In the genomic region with DNA sequence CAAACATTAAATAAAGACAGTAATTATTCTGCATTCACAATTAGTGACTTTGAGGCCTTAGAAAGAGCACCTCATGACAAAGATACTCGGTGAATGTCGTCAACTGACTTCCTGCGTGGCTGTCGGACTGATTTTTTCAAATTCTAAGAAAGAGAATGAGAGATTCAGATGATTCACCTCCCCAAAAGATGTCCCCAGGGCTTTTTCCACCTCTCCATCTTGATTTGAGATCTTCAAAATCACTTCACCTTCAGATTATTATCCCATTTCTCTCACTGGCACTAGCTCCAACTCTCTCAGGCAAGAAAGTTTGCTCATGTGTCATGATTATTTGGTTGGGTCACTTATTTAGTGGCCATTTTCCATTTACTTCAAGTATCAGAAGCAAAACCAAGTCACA, we compare ENCODE assay signal across 19 cellular contexts. TPM values are rescaled to one million over a fixed set of nuclear protein-coding genes. Genes with fewer than 3 reads are reported as not detected.
DNase-seq lines count a peak whose midpoint lies in the region; FAIRE-seq and TF ChIP-seq lines count a peak whose summit lies in the region.
"Had no signal": no experiment of that assay in that cellular context is flagged by ENCODE, and none has a peak within 500 bp of the region (broad histone marks: within the 10 kb centered on the region; RNA-seq: fewer than 3 reads in every experiment).

No MANE protein-coding gene starts in this region.

- H3K27ac ChIP-seq in 22Rv1 (peak overlapping the region; percentile 76), H1 (ENCODE audit: low read depth, low read length) (no peak overlapping the region), prostate gland (peak overlapping the region; percentile 2 to 50)
- H3K27ac ChIP-seq: BLaER1, HL-60 had no signal

- H2BK15ac ChIP-seq in H1 (ENCODE audit: low read length): no peak overlapping the region

- no peak overlapping the region for H2BK12ac ChIP-seq in H1 (ENCODE audit: low read depth, low read length)

- H3K4me3 ChIP-seq in H1 (ENCODE audit: extremely low read depth in 1 of 4, insufficient read depth in 2 of 4, low read depth in 3 of 4, low read length in 4 of 4) (no peak overlapping the region), prostate gland (no peak overlapping the region)
- H3K4me3 ChIP-seq: BLaER1, GM12878 had no signal

- H3K4me1 ChIP-seq in H1 (replicated peaks in 1 of 4; ENCODE audit: control insufficient read depth in 3 of 4, insufficient read depth in 4 of 4, low read length in 3 of 4): peaks cover 0 to 3% (median 1%) of the 10 kb centered on the region in 4 experiments; a peak in 3 of 7 replicates
- peaks cover 3% of the 10 kb centered on the region for H3K4me1 ChIP-seq in prostate gland (replicated peaks)

- CTCF ChIA-PET in H1 (lab: Charles Lee; ENCODE audit: partially characterized antibody): interaction anchor here (1.3 kb wide), 1 partner anchor 410 kb away, joined by 4 read pairs; no protein-coding TSS in a partner anchor

- H3K79me2 ChIP-seq in H1 (ENCODE audit: control insufficient read depth in 1 of 2, insufficient read depth in 2 of 2, low read length in 2 of 2): no peaks in the 10 kb centered on the region

- H3K56ac ChIP-seq in H1 (replicated peaks; ENCODE audit: insufficient read length, low read depth, low read length): no peak overlapping the region

- H3K36me3 ChIP-seq in H1 (ENCODE audit: control insufficient read depth in 2 of 4, insufficient read depth in 4 of 4, low read length in 3 of 4): no peaks in the 10 kb centered on the region
- no peaks in the 10 kb centered on the region for H3K36me3 ChIP-seq in prostate gland
- H3K36me3 ChIP-seq: BLaER1 had no signal

- TF ChIP-seq POLR2A in H1 (IDR thresholded peaks at IDR 0.05; ENCODE audit: control extremely low read depth in 1 of 2, low read depth in 2 of 2, low read length in 2 of 2) (no peak), prostate gland (IDR thresholded peaks at IDR 0.05) (no peak)

- H4K5ac ChIP-seq in H1 (ENCODE audit: insufficient read length, low read depth, low read length): no peak overlapping the region

- no peak for TF ChIP-seq RAD21 in H1 (IDR thresholded peaks at IDR 0.05 in 1 of 2, conservative IDR thresholded peaks at IDR 0.05 in 1 of 2; ENCODE audit: low read depth in 2 of 2, low read length in 2 of 2)

- no peak overlapping the region for H4K91ac ChIP-seq in H1 (replicated peaks; ENCODE audit: insufficient read length, low read length)

- FAIRE-seq in H1 (lab: Jason Lieb, UNC): no peak
- FAIRE-seq: GM12878, GM18507 had no signal

- H3K18ac ChIP-seq in H1 (ENCODE audit: extremely low read depth, low read length): no peak overlapping the region

- H3K9ac ChIP-seq in H1 (replicated peaks in 1 of 4; ENCODE audit: extremely low read depth in 1 of 4, low read depth in 3 of 4, low read length in 3 of 4): no peak overlapping the region
- H3K9ac ChIP-seq: BLaER1 had no signal

- peak overlapping the region; percentile 76 for H2AFZ ChIP-seq in H1 (ENCODE audit: low read length)

- H3K4me2 ChIP-seq in H1 (ENCODE audit: insufficient read depth in 1 of 2, low read depth in 2 of 2, low read length in 2 of 2): no peak overlapping the region
- H3K4me2 ChIP-seq: BLaER1 had no signal

- no peak overlapping the region for H3K23ac ChIP-seq in H1 (ENCODE audit: insufficient read length)

- TF ChIP-seq CTCF in 22Rv1 (IDR thresholded peaks at IDR 0.05): no peak
- no peak for TF ChIP-seq CTCF in H1 (IDR thresholded peaks at IDR 0.05; ENCODE audit: control extremely low read depth in 1 of 3, insufficient read depth in 1 of 3, low read depth in 1 of 3, low read length in 3 of 3)
- TF ChIP-seq CTCF in prostate gland (IDR thresholded peaks at IDR 0.05): no peak

- H3K14ac ChIP-seq in H1 (ENCODE audit: insufficient read length): no peak overlapping the region

- DNase-seq in RPMI7951 (ENCODE audit: low read depth) (peak; percentile 28), H1 (ENCODE audit: low read depth in 1 of 2, low spot score in 2 of 2) (no peak), prostate gland (ENCODE audit: low spot score) (no peak), EL (no peak), NCI-H1092 (lab: John Stamatoyannopoulos, UW) (no peak), NCI-H2081 treated with DMSO at 0.1 percent for 48 hours (lab: John Stamatoyannopoulos, UW) (no peak)
- no peak for DNase-seq in activated naive CD4-positive, alpha-beta T cell treated with anti-CD3 and anti-CD28 coated beads, Interleukin-2, amount 50 U/mL, for 16 hours
- DNase-seq: 8988T; AML-193; Calu3; CD4-positive, CD25-positive, alpha-beta regulatory T cell; DMS 273 treated with DMSO at 0.1 percent for 48 hours; HCEC 1CT; HFFc6 had no signal

- H2BK20ac ChIP-seq in H1 (ENCODE audit: low read length): no peak overlapping the region

- H4K8ac ChIP-seq in H1 (ENCODE audit: extremely low read depth, insufficient read depth, low read length): no peak overlapping the region

- H3K27me3 ChIP-seq in H1 (replicated peaks in 1 of 4; ENCODE audit: control insufficient read depth in 3 of 4, extremely low read depth in 1 of 4, insufficient read depth in 3 of 4, low read length in 3 of 4): peaks cover 0 to 5% (median 0%) of the 10 kb centered on the region in 4 experiments; a peak in 2 of 7 replicates
- no peaks in the 10 kb centered on the region for H3K27me3 ChIP-seq in prostate gland (replicated peaks; ENCODE audit: insufficient read depth)
- H3K27me3 ChIP-seq: BLaER1 had no signal

- no peaks in the 10 kb centered on the region for H3K79me1 ChIP-seq in H1 (ENCODE audit: low read depth, low read length)

- H3K23me2 ChIP-seq in H1 (ENCODE audit: low read depth, low read length): peaks cover 8% of the 10 kb centered on the region

- H3K9me3 ChIP-seq in H1 (ENCODE audit: insufficient read depth in 2 of 2, low read depth in 1 of 2, low read length in 1 of 2) (no peaks in the 10 kb centered on the region), prostate gland (no peaks in the 10 kb centered on the region)
- H3K9me3 ChIP-seq: BLaER1 had no signal

- POLR2A ChIA-PET in H1 (lab: Charles Lee; ENCODE audit: partially characterized antibody): no interaction called here

- H2AK5ac ChIP-seq in H1 (ENCODE audit: low read depth, low read length): no peak overlapping the region

- H4K20me1 ChIP-seq in H1 (replicated peaks in 1 of 2; ENCODE audit: control insufficient read depth in 1 of 2, insufficient read depth in 2 of 2, low read length in 2 of 2): no peaks in the 10 kb centered on the region
- H4K20me1 ChIP-seq: BLaER1 had no signal

- TF ChIP-seq EP300 in H1 (IDR thresholded peaks at IDR 0.05; ENCODE audit: borderline replicate concordance in 1 of 2, low read depth in 2 of 2, low read length in 2 of 2): no peak

- 91% methylated on average over 4 of the region's 4 CpGs; no CpG with 5 or more reads in 1 of the 2 experiments for WGBS in H1 (ENCODE audit: extremely low coverage in 1 of 2, insufficient coverage in 1 of 2, insufficient read length in 1 of 2, insufficient replicate concordance in 2 of 2, low coverage in 1 of 2, low lambda C conversion rate in 2 of 2, missing lambda C conversion rate in 1 of 2), 2 experiments
- 94% methylated on average over 4 of the region's 4 CpGs for WGBS in prostate gland

- H2BK5ac ChIP-seq in H1 (ENCODE audit: low read depth, low read length): no peak overlapping the region

- H2BK120ac ChIP-seq in H1 (replicated peaks; ENCODE audit: low read depth, low read length): no peak overlapping the region

- intact Hi-C loops in prostate gland (cut with DNase I): no loop called here

- no peak overlapping the region for H3K4ac ChIP-seq in H1 (replicated peaks; ENCODE audit: insufficient read length, low read depth, low read length)

TF ChIP-seq in H1, 55 proteins besides CTCF, POLR2A, EP300 and RAD21 (continues in another document):
- TF ChIP-seq SIX5 (IDR thresholded peaks at IDR 0.05; ENCODE audit: low read depth, low read length) (no peak), EGR1 (IDR thresholded peaks at IDR 0.05; ENCODE audit: borderline replicate concordance, low read depth, low read length) (no peak), KDM5A (IDR thresholded peaks at IDR 0.05; ENCODE audit: low read length) (no peak), SIN3A (conservative IDR thresholded peaks at IDR 0.05 in 1 of 2, IDR thresholded peaks at IDR 0.05 in 1 of 2; ENCODE audit: low read depth in 1 of 2, low read length in 2 of 2) (no peak), ZNF274 (IDR thresholded peaks at IDR 0.05; ENCODE audit: borderline replicate concordance, extremely low read depth, low read length) (no peak), TAF1 (IDR thresholded peaks at IDR 0.05; ENCODE audit: low read depth, low read length) (no peak), KDM4A (IDR thresholded peaks at IDR 0.05; ENCODE audit: low read depth, low read length, severe bottlenecking) (no peak), FOSL1 (IDR thresholded peaks at IDR 0.05; ENCODE audit: insufficient read depth, low read depth, low read length) (no peak), JUN (IDR thresholded peaks at IDR 0.05; ENCODE audit: low read depth, low read length) (no peak), TCF12 (IDR thresholded peaks at IDR 0.05; ENCODE audit: low read depth, low read length) (no peak), CBX5 (IDR thresholded peaks at IDR 0.05; ENCODE audit: low read depth, low read length) (no peak), TAF7 (optimal IDR thresholded peaks at IDR 0.05; ENCODE audit: borderline replicate concordance, low read depth, low read length) (no peak)
- TF ChIP-seq, protein P1, sequence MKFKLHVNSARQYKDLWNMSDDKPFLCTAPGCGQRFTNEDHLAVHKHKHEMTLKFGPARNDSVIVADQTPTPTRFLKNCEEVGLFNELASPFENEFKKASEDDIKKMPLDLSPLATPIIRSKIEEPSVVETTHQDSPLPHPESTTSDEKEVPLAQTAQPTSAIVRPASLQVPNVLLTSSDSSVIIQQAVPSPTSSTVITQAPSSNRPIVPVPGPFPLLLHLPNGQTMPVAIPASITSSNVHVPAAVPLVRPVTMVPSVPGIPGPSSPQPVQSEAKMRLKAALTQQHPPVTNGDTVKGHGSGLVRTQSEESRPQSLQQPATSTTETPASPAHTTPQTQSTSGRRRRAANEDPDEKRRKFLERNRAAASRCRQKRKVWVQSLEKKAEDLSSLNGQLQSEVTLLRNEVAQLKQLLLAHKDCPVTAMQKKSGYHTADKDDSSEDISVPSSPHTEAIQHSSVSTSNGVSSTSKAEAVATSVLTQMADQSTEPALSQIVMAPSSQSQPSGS (IDR thresholded peaks at IDR 0.05; ENCODE audit: low read length): no peak

RNA-seq across cellular contexts. Expression of a gene that starts 5.0 kb away (rescaled TPM):
- 40.6 and 45.7 TPM in 2 replicates for total RNA-seq in RPMI7951 (2014; rRNA removed; shearing (Covaris generic))
- 13.7 and 14.0 TPM in 2 replicates for total RNA-seq in H1 (2021; fragmentation: NEBNext Ultra II Directional; extraction: Animal tissue kit (Norgen Biotek cat#: 25700))
- polyA plus RNA-seq in H1 (2011; rRNA removed): 1.3 and 1.6 TPM in 2 replicates
- polyA plus RNA-seq in H1 (2011; cell fraction: cytosol; rRNA removed): 3.4 TPM
- polyA plus RNA-seq in H1 (2011; cell fraction: nucleus; rRNA removed): 2.4 TPM
- polyA plus RNA-seq in H1 (2012, experiment 1 of 2): 4.4 to 6.6 TPM (median 5.6 TPM) in 4 replicates
- 0.33 TPM for polyA plus RNA-seq in H1 (2012, experiment 2 of 2)
- 9.8 TPM for polyA plus RNA-seq in H1 (2013, experiment 1 of 2)
- polyA plus RNA-seq in H1 (2013, experiment 2 of 2): 10.8 TPM
- polyA minus RNA-seq in H1 (2011; rRNA and poly(A)+ RNA removed): 18.1 and 21.8 TPM in 2 replicates
- polyA minus RNA-seq in H1 (2011; cell fraction: cytosol; rRNA and poly(A)+ RNA removed): 12.2 TPM
- 6.3 TPM for polyA minus RNA-seq in H1 (2011; cell fraction: nucleus; rRNA and poly(A)+ RNA removed)
- 10 to 100 TPM; 31.1 to 55.3 TPM for total RNA-seq in prostate gland
